1 cellular context compared by ENCODE assay signal in the genomic region with DNA sequence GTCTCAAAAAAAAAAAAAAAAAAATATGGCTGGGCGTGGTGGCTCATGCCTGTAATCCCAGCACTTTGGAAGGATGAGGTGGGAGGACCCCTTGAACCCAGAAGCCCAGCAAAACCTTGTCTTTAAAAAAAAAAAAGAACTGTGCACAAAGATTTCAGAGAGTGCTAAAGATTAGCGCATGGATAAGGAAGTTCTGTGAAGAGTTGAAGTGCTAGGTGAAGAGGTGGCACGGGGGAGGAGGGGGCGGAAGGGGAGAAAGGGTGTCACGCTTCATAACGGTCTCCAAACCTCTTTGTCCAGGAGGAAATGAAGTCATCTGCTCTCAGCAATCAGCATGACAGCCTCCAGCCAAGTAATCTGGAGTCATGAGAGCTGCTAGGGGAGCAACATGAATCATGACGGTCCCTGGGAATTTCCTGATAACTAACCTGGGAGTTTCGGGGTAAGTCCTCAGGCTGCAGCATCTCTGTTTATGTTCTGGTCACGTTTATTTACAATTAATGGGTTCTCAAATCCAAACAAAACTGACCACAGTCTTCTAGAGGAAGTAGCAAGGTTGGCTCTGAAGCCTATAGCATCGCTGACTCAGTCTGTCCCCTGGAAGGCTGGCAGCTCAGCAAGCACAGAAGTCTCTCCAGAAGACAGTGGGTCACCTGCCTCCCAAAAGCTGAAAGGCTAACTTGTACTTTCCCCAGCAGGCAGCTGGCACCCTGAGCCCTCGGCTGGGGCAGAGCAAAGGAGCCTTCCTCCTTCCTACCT.
TF ChIP-seq lines count a peak whose summit lies in the region.

No MANE protein-coding gene starts in this region.

TF ChIP-seq in K562, 482 proteins besides CTCF, POLR2A, EP300 and RAD21 (continued from another document):
- TF ChIP-seq SFPQ (IDR thresholded peaks at IDR 0.05; ENCODE audit: low read depth, low read length) (no peak), ESRRA (IDR thresholded peaks at IDR 0.05; ENCODE audit: borderline replicate concordance, low read depth) (no peak)
